Comparison of ENCODE assay signal across 8 cellular contexts in the genomic region with DNA sequence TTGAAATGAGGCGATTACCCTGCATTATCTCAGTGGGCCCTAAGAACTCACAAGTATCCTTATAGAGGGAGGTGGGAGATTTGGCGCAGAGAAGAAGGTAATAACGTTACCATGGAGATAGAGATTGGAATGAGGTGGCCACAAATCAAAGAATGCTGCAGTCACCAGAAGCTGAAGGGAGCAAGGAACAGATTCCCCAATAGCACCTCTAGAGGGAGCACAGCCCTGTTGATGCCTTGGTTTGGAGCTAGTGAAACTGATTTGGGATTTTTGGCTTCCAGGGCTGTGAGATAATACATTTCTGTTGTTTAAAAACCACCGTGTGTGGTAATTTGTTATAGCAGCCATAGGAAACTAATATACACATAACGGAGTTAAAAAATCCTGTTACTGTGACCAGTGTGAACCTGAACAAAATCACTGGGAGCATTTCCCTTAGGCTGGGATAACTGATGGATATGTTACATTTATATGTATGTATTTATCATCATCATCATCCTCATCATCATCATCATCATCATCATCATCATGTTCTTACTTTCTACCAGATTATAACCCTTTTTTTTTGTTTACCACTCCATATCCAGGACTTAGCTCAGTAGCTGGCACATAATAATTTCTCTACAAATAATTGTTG.
DNase-seq lines count a peak whose midpoint lies in the region; ATAC-seq and TF ChIP-seq lines count a peak whose summit lies in the region.

No MANE protein-coding gene starts in this region.

- H3K9me3 ChIP-seq in HCT116 (ENCODE audit: control insufficient read depth in 1 of 2, insufficient read depth in 1 of 2, low read depth in 1 of 2, low read length in 2 of 2) (no peaks in the 10 kb centered on the region), adipocyte (ENCODE audit: control insufficient read depth, low read length) (no peaks in the 10 kb centered on the region), tibial nerve (no peaks in the 10 kb centered on the region)

- no peak for TF ChIP-seq EP300 in tibial nerve (IDR thresholded peaks at IDR 0.05)

- H3K4me1 Mint-ChIP-seq in immature natural killer cell: no peaks in the 10 kb centered on the region

- 33 to 35% methylated on average over 5 of the region's 5 CpGs for WGBS in tibial nerve, 2 donors

- CTCF ChIA-PET in HCT116 (lab: Charles Lee): interaction anchor here (0.6 to 1.8 kb wide), 11 partner anchors 9 to 421 kb away, joined by 3 to 20 read pairs (median 4); no protein-coding TSS in a partner anchor

- H3K4me3 ChIP-seq in HCT116 (replicated peaks in 1 of 2; ENCODE audit: low read depth in 1 of 2, low read length in 2 of 2) (no peak overlapping the region), adipocyte (ENCODE audit: low read length) (no peak overlapping the region), tibial nerve (no peak overlapping the region)

- H3K79me2 ChIP-seq in HCT116 (ENCODE audit: insufficient read depth, low read length): no peaks in the 10 kb centered on the region

- H3K27me3 ChIP-seq in HCT116 (ENCODE audit: insufficient read depth, low read length): peaks cover 17% of the 10 kb centered on the region
- no peaks in the 10 kb centered on the region for H3K27me3 ChIP-seq in adipocyte (replicated peaks; ENCODE audit: control insufficient read depth, insufficient read depth, low read length)
- H3K27me3 ChIP-seq in tibial nerve: no peaks in the 10 kb centered on the region

- H3K9ac ChIP-seq in HCT116 (ENCODE audit: low read length) (no peak overlapping the region), adipocyte (ENCODE audit: low read length) (no peak overlapping the region)

- in situ Hi-C loops in G401 (cut with HindIII; ENCODE audit: low sequenced_read_pairs): no loop called here

- RAD21 ChIA-PET in HCT116 (lab: Charles Lee; ENCODE audit: low non-redundant PET in 1 of 2, low total read pairs in 2 of 2, uncharacterized antibody in 2 of 2, unreplicated experiment in 2 of 2): interaction anchor here in 1 of 2 experiments (1.0 kb wide), 1 partner anchor 421 kb away, joined by 3 read pairs; no protein-coding TSS in a partner anchor

- H3K4me1 ChIP-seq in HCT116 (ENCODE audit: control insufficient read depth in 1 of 2, insufficient read depth in 2 of 2, low read length in 2 of 2) (no peaks in the 10 kb centered on the region), adipocyte (ENCODE audit: control insufficient read depth, insufficient read depth, low read length) (peaks cover 17% of the 10 kb centered on the region), tibial nerve (peaks cover 0 to 22% (median 0%) of the 10 kb centered on the region in 4 donors)

- peaks cover 0 to 2% (median 0%) of the 10 kb centered on the region in 3 donors for H3K27me3 Mint-ChIP-seq in immature natural killer cell (ENCODE audit: low read depth in 3 of 3)

- H3K36me3 Mint-ChIP-seq in immature natural killer cell: no peaks in the 10 kb centered on the region

- POLR2A ChIA-PET in HCT116 (lab: Charles Lee): no interaction called here

- H3K27ac Mint-ChIP-seq in immature natural killer cell: no peak overlapping the region

- DNase-seq in G401 (ENCODE audit: low spot score) (peak; percentile 88), HCT116 (ENCODE audit: low read depth, low spot score) (peak; percentile 19), NAMALWA (ENCODE audit: low spot score) (peak; percentile 45), adipocyte (ENCODE audit: low read depth) (peak; percentile 82), iPS DF 19.7 (ENCODE audit: low read depth, low spot score) (peak; percentile 54), tibial nerve (ENCODE audit: low spot score in 2 of 2) (peak in 1 of 2 donors; percentile 21), T-helper 2 cell (no peak), immature natural killer cell (no peak)

- H4K20me1 ChIP-seq in HCT116 (ENCODE audit: insufficient read depth): no peaks in the 10 kb centered on the region

- H3K4me2 ChIP-seq in HCT116 (ENCODE audit: low read length): no peak overlapping the region

- peak; percentile 90 for ATAC-seq in HCT116

- H2AFZ ChIP-seq in HCT116 (ENCODE audit: low read depth, low read length, poor library complexity, severe bottlenecking): no peak overlapping the region

- H3K27ac ChIP-seq in HCT116 (ENCODE audit: low read depth, low read length) (no peak overlapping the region), tibial nerve (no peak overlapping the region)

- intact Hi-C loops in HCT116 (cut with micrococcal nuclease): loop anchor here (10.0 kb wide), 1 partner anchor 417 kb away; no protein-coding TSS in a partner anchor

- no peaks in the 10 kb centered on the region for H3K9me2 ChIP-seq in HCT116 (ENCODE audit: insufficient read depth)

- TF ChIP-seq CTCF in HCT116 (IDR thresholded peaks at IDR 0.05 in 2 of 3, conservative IDR thresholded peaks at IDR 0.05 in 1 of 3; ENCODE audit: borderline replicate concordance in 1 of 3, insufficient read depth in 1 of 3, low read depth in 2 of 3, low read length in 2 of 3): peak; percentile 21 to 82 (median 75); a peak in 4 of 6 replicates
- peak; percentile 45 to 74 (median 62) for TF ChIP-seq CTCF in tibial nerve (IDR thresholded peaks at IDR 0.05)

- no peak for TF ChIP-seq POLR2A in HCT116 (IDR thresholded peaks at IDR 0.05; ENCODE audit: borderline replicate concordance, extremely low read depth, insufficient read depth, insufficient read length)
- TF ChIP-seq POLR2A in tibial nerve (IDR thresholded peaks at IDR 0.05): no peak

- no TSS peak for BruUV-seq in HCT116 (replicated peaks; lab: Mats Ljungman, UMichigan)

- H3K9me3 Mint-ChIP-seq in immature natural killer cell: peaks cover 0 to 8% (median 4%) of the 10 kb centered on the region in 6 donors

- H3K4me3 Mint-ChIP-seq in immature natural killer cell: no peak overlapping the region

- peak; percentile 55 for TF ChIP-seq RAD21 in HCT116 (IDR thresholded peaks at IDR 0.05; ENCODE audit: low read depth)

- H3K36me3 ChIP-seq in HCT116 (ENCODE audit: control insufficient read depth in 1 of 2, insufficient read depth in 2 of 2, low read length in 2 of 2) (no peaks in the 10 kb centered on the region), adipocyte (ENCODE audit: control insufficient read depth, insufficient read depth, low read length, severe bottlenecking) (no peaks in the 10 kb centered on the region), tibial nerve (no peaks in the 10 kb centered on the region)

TF ChIP-seq in HCT116, 20 proteins besides CTCF, POLR2A, EP300 and RAD21 (continues in another document):
- TF ChIP-seq, protein P1, sequence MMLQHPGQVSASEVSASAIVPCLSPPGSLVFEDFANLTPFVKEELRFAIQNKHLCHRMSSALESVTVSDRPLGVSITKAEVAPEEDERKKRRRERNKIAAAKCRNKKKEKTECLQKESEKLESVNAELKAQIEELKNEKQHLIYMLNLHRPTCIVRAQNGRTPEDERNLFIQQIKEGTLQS (IDR thresholded peaks at IDR 0.05): no peak
- no peak for TF ChIP-seq EZH2 (IDR thresholded peaks at IDR 0.05)
- TF ChIP-seq FOSL1 (IDR thresholded peaks at IDR 0.05; ENCODE audit: low read depth): no peak
- TF ChIP-seq POLR2AphosphoS5 (IDR thresholded peaks at IDR 0.05; ENCODE audit: low read depth, low read length): no peak
- TF ChIP-seq, protein P2, sequence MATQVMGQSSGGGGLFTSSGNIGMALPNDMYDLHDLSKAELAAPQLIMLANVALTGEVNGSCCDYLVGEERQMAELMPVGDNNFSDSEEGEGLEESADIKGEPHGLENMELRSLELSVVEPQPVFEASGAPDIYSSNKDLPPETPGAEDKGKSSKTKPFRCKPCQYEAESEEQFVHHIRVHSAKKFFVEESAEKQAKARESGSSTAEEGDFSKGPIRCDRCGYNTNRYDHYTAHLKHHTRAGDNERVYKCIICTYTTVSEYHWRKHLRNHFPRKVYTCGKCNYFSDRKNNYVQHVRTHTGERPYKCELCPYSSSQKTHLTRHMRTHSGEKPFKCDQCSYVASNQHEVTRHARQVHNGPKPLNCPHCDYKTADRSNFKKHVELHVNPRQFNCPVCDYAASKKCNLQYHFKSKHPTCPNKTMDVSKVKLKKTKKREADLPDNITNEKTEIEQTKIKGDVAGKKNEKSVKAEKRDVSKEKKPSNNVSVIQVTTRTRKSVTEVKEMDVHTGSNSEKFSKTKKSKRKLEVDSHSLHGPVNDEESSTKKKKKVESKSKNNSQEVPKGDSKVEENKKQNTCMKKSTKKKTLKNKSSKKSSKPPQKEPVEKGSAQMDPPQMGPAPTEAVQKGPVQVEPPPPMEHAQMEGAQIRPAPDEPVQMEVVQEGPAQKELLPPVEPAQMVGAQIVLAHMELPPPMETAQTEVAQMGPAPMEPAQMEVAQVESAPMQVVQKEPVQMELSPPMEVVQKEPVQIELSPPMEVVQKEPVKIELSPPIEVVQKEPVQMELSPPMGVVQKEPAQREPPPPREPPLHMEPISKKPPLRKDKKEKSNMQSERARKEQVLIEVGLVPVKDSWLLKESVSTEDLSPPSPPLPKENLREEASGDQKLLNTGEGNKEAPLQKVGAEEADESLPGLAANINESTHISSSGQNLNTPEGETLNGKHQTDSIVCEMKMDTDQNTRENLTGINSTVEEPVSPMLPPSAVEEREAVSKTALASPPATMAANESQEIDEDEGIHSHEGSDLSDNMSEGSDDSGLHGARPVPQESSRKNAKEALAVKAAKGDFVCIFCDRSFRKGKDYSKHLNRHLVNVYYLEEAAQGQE (IDR thresholded peaks at IDR 0.05; ENCODE audit: low read depth): no peak
- no peak for TF ChIP-seq JUND (IDR thresholded peaks at IDR 0.05)
- TF ChIP-seq ELF1 (IDR thresholded peaks at IDR 0.05; ENCODE audit: borderline replicate concordance, low read depth): no peak
- no peak for TF ChIP-seq CEBPB (IDR thresholded peaks at IDR 0.05; ENCODE audit: low read depth)
- TF ChIP-seq CBX3 (IDR thresholded peaks at IDR 0.05; ENCODE audit: low read depth): no peak
- TF ChIP-seq ZNF274 (IDR thresholded peaks at IDR 0.05; ENCODE audit: low read depth, low read length): no peak
- no peak for TF ChIP-seq YY1 (IDR thresholded peaks at IDR 0.05; ENCODE audit: extremely low read depth, insufficient replicate concordance, low read depth, low read length)
- TF ChIP-seq, protein P3, sequence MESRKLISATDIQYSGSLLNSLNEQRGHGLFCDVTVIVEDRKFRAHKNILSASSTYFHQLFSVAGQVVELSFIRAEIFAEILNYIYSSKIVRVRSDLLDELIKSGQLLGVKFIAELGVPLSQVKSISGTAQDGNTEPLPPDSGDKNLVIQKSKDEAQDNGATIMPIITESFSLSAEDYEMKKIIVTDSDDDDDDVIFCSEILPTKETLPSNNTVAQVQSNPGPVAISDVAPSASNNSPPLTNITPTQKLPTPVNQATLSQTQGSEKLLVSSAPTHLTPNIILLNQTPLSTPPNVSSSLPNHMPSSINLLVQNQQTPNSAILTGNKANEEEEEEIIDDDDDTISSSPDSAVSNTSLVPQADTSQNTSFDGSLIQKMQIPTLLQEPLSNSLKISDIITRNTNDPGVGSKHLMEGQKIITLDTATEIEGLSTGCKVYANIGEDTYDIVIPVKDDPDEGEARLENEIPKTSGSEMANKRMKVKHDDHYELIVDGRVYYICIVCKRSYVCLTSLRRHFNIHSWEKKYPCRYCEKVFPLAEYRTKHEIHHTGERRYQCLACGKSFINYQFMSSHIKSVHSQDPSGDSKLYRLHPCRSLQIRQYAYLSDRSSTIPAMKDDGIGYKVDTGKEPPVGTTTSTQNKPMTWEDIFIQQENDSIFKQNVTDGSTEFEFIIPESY (IDR thresholded peaks at IDR 0.05; ENCODE audit: extremely low read depth, insufficient replicate concordance, low read length): no peak

Comparison
In these comparisons a context has a peak if more than half of its experiments do, and no peak if none do; other contexts are left out.
1. DNase-seq: peak in G401 (single experiment), HCT116 (single experiment), NAMALWA (single experiment), adipocyte (single experiment) and iPS DF 19.7 (single experiment); none in T-helper 2 cell (0 of 5) and immature natural killer cell (0 of 3).